In genomic region chr7:130887182-130888016, GRCh38 we compare ENCODE assay signal across 9 cellular contexts.
DNase-seq lines count a peak whose midpoint lies in the region; ATAC-seq and TF ChIP-seq lines count a peak whose summit lies in the region.
"Had no signal": no experiment of that assay in that cellular context is flagged by ENCODE, and none has a peak within 500 bp of the region (broad histone marks: within the 10 kb centered on the region; RNA-seq: fewer than 3 reads in every experiment).

No MANE protein-coding gene starts in this region.

- H3K79me2 ChIP-seq in osteoblast (ENCODE audit: insufficient read depth, low read length) = peaks cover 92% of the 10 kb centered on the region

- peaks cover 65% of the 10 kb centered on the region for H4K20me1 ChIP-seq in osteoblast (ENCODE audit: insufficient read depth, low read length)

- in situ Hi-C loops in Caki2 (cut with HindIII; ENCODE audit: low pct_unique_long_range_greater_than_20kb, low sequenced_read_pairs) = no loop called here

- ATAC-seq in GM18861 (IDR thresholded peaks at IDR 0.05; ENCODE audit: unreplicated experiment) = no peak
- ATAC-seq in HG02938 (IDR thresholded peaks at IDR 0.05; ENCODE audit: unreplicated experiment) = no peak
- ATAC-seq in HG03196 (IDR thresholded peaks at IDR 0.05; ENCODE audit: unreplicated experiment) = no peak
- ATAC-seq in GM21447 (IDR thresholded peaks at IDR 0.05; ENCODE audit: unreplicated experiment) = no peak

- H3K4me3 ChIP-seq in dorsolateral prefrontal cortex = no peak overlapping the region
- peak overlapping the region; percentile 10 for H3K4me3 ChIP-seq in osteoblast (ENCODE audit: insufficient read depth, low read length)

- peak overlapping the region in 44 of 59 donors; percentile 7 to 93 (median 58) for H3K27ac ChIP-seq in dorsolateral prefrontal cortex
- H3K27ac ChIP-seq in osteoblast (ENCODE audit: low read depth, low read length) = peak overlapping the region; percentile 99

- DNase-seq in Caki2 (ENCODE audit: low read depth) (peak; percentile 81), RKO (ENCODE audit: low spot score) (peak; percentile 93), dorsolateral prefrontal cortex (no peak), osteoblast (ENCODE audit: insufficient read length, low spot score, missing footprints) (peak; percentile 86)
- DNase-seq: NCI-H524 had no signal

- no peak overlapping the region for H2AFZ ChIP-seq in osteoblast (ENCODE audit: low read length)

- TF ChIP-seq CTCF in dorsolateral prefrontal cortex (IDR thresholded peaks at IDR 0.05 in 54 of 56, conservative IDR thresholded peaks at IDR 0.05 in 2 of 56; ENCODE audit: low read depth in 1 of 56, partially characterized antibody in 56 of 56) (no peak), osteoblast (IDR thresholded peaks at IDR 0.05; ENCODE audit: extremely low read depth, low read depth, low read length) (no peak)

- intact Hi-C loops in dorsolateral prefrontal cortex (cut with DNase I) = no loop called here

- H3K4me2 ChIP-seq in osteoblast (ENCODE audit: insufficient read depth, low read length) = peak overlapping the region; percentile 66

- peaks cover 80% of the 10 kb centered on the region for H3K36me3 ChIP-seq in osteoblast (ENCODE audit: insufficient read depth, low read length)

- H3K9me3 ChIP-seq in osteoblast (ENCODE audit: low read depth, low read length) = no peaks in the 10 kb centered on the region

- H3K4me1 ChIP-seq in osteoblast (ENCODE audit: insufficient read depth, low read length) = peaks cover 83% of the 10 kb centered on the region

- H3K27me3 ChIP-seq in dorsolateral prefrontal cortex (no peaks in the 10 kb centered on the region), osteoblast (ENCODE audit: insufficient read depth, low read length) (no peaks in the 10 kb centered on the region)

Comparison
In these comparisons a context has a peak if more than half of its experiments do, and no peak if none do; other contexts are left out.
1. DNase-seq: peak in Caki2 (single experiment), RKO (single experiment) and osteoblast (single experiment); none in dorsolateral prefrontal cortex (0 of 10).